In the genomic region with DNA sequence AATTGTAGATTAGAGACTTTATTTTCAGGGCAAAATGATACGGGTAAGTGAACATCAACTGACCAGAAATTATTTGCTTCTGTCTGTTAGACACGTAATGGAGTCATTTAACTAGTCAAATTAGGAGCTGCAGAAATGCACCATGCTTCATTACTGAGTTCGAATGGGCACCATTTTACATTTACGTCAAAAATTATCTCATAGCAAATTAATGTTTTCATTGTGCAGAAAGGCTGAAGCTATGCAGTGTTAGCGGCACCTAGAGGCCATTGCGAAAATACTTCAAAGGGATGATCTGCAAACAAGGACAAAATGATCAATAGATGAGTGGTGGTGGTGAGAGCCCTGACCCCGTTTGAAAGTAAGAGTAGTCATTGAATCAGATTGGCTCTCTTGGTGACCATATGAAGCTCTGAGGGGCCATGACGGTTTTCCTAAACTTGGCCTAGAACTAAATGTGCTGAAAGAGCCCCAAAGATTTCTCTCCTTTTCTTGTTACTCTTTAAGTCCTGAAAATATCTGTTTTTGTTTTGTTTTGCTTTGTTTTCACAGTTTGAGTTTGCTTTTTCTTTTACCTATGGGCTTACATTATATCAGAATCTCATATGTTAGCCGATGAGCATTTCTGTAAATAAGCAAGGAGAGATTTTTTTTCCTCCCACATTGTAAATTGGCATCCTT, we compare ENCODE assay signal across 8 cellular contexts.
DNase-seq lines count a peak whose midpoint lies in the region; ATAC-seq and TF ChIP-seq lines count a peak whose summit lies in the region.

No MANE protein-coding gene starts in this region.

- 21% methylated on average over 9 of the region's 9 CpGs for WGBS in smooth muscle cell (ENCODE audit: low lambda C conversion rate)

- H3K9me3 ChIP-seq in BE2C (no peaks in the 10 kb centered on the region), left ventricle myocardium inferior (replicated peaks) (no peaks in the 10 kb centered on the region), smooth muscle cell (replicated peaks; ENCODE audit: low read depth) (no peaks in the 10 kb centered on the region)

- ATAC-seq in activated T-helper 17 cell treated with anti-CD3 and anti-CD28 coated beads, Interleukin-2, amount 50 U/mL, for 72 hours (replicated peaks): peak; percentile 49
- ATAC-seq in HG02610 (IDR thresholded peaks at IDR 0.05; ENCODE audit: unreplicated experiment) (no peak), GM18498 (IDR thresholded peaks at IDR 0.05; ENCODE audit: unreplicated experiment) (no peak)

- no peaks in the 10 kb centered on the region for H3F3A ChIP-seq in smooth muscle cell (ENCODE audit: low read depth)

- H3K27me3 ChIP-seq in BE2C (no peaks in the 10 kb centered on the region), left ventricle myocardium inferior (ENCODE audit: low read depth) (peaks cover 87% of the 10 kb centered on the region), smooth muscle cell (ENCODE audit: low read depth) (peaks cover 40% of the 10 kb centered on the region)

- peaks cover 26% of the 10 kb centered on the region for H3K27me3 Mint-ChIP-seq in activated T-helper 17 cell treated with anti-CD3 and anti-CD28 coated beads, Interleukin-2, amount 50 U/mL, for 72 hours

- no peaks in the 10 kb centered on the region for H3K36me3 ChIP-seq in BE2C
- no peaks in the 10 kb centered on the region for H3K36me3 ChIP-seq in left ventricle myocardium inferior
- H3K36me3 ChIP-seq in smooth muscle cell (ENCODE audit: low read depth): no peaks in the 10 kb centered on the region

- no peak overlapping the region for H3K9ac ChIP-seq in smooth muscle cell (ENCODE audit: low read depth)

- no peak overlapping the region for H2AFZ ChIP-seq in smooth muscle cell (ENCODE audit: low read depth)

- H3K79me2 ChIP-seq in smooth muscle cell (ENCODE audit: low read depth): no peaks in the 10 kb centered on the region

- H3K4me2 ChIP-seq in smooth muscle cell: peak overlapping the region; percentile 53

- H3K4me3 Mint-ChIP-seq in activated T-helper 17 cell treated with anti-CD3 and anti-CD28 coated beads, Interleukin-2, amount 50 U/mL, for 72 hours: no peak overlapping the region

- no peaks in the 10 kb centered on the region for H3K4me1 Mint-ChIP-seq in activated T-helper 17 cell treated with anti-CD3 and anti-CD28 coated beads, Interleukin-2, amount 50 U/mL, for 72 hours

- peak overlapping the region; percentile 8; the same call in 1 of the 2 replicates for H3K4me3 ChIP-seq in BE2C (ENCODE audit: low read depth, low read length)
- no peak overlapping the region for H3K4me3 ChIP-seq in left ventricle myocardium inferior
- no peak overlapping the region for H3K4me3 ChIP-seq in smooth muscle cell

- no peaks in the 10 kb centered on the region for H3K9me3 Mint-ChIP-seq in activated T-helper 17 cell treated with anti-CD3 and anti-CD28 coated beads, Interleukin-2, amount 50 U/mL, for 72 hours

- no peak overlapping the region for H3K27ac Mint-ChIP-seq in activated T-helper 17 cell treated with anti-CD3 and anti-CD28 coated beads, Interleukin-2, amount 50 U/mL, for 72 hours

- DNase-seq in BE2C (peak; percentile 59), NCI-H2227 (lab: John Stamatoyannopoulos, UW; ENCODE audit: unreplicated experiment) (peak; percentile 70), left ventricle myocardium inferior (no peak), smooth muscle cell (lab: John Stamatoyannopoulos, UW; ENCODE audit: unreplicated experiment) (no peak)

- H4K20me1 ChIP-seq in smooth muscle cell (ENCODE audit: low read depth): no peaks in the 10 kb centered on the region

- H3K36me3 Mint-ChIP-seq in activated T-helper 17 cell treated with anti-CD3 and anti-CD28 coated beads, Interleukin-2, amount 50 U/mL, for 72 hours (ENCODE audit: low read depth): no peaks in the 10 kb centered on the region

- H3K27ac ChIP-seq in left ventricle myocardium inferior (replicated peaks): no peak overlapping the region
- H3K27ac ChIP-seq in smooth muscle cell (ENCODE audit: low read depth): no peak overlapping the region

- intact Hi-C loops in left ventricle myocardium inferior (cut with micrococcal nuclease): no loop called here

- H3K4me1 ChIP-seq in BE2C (no peaks in the 10 kb centered on the region), left ventricle myocardium inferior (no peaks in the 10 kb centered on the region), smooth muscle cell (ENCODE audit: low read depth) (peaks cover 11% of the 10 kb centered on the region)

- peak; percentile 96 for TF ChIP-seq CTCF in BE2C (IDR thresholded peaks at IDR 0.05; ENCODE audit: low read depth, low read length)
- peak; percentile 84 for TF ChIP-seq CTCF in GM12873 (IDR thresholded peaks at IDR 0.05; ENCODE audit: insufficient read depth, low read depth, low read length, missing control alignments)
- peak; percentile 82 for TF ChIP-seq CTCF in left ventricle myocardium inferior (IDR thresholded peaks at IDR 0.05; ENCODE audit: borderline replicate concordance)
- peak; percentile 86 for TF ChIP-seq CTCF in smooth muscle cell (IDR thresholded peaks at IDR 0.05; ENCODE audit: borderline replicate concordance, insufficient read depth, poor library complexity, severe bottlenecking)

Comparison
In these comparisons a context has a peak if more than half of its experiments do, and no peak if none do; other contexts are left out.
1. DNase-seq: peak in BE2C (single experiment) and NCI-H2227 (single experiment); none in left ventricle myocardium inferior (single experiment) and smooth muscle cell (single experiment).
2. Peak in every context shown above with its lines, with median percentiles within 50 percentile points of each other: CTCF ChIP-seq.